ENCODE assay signal across 17 cellular contexts in the genomic region with DNA sequence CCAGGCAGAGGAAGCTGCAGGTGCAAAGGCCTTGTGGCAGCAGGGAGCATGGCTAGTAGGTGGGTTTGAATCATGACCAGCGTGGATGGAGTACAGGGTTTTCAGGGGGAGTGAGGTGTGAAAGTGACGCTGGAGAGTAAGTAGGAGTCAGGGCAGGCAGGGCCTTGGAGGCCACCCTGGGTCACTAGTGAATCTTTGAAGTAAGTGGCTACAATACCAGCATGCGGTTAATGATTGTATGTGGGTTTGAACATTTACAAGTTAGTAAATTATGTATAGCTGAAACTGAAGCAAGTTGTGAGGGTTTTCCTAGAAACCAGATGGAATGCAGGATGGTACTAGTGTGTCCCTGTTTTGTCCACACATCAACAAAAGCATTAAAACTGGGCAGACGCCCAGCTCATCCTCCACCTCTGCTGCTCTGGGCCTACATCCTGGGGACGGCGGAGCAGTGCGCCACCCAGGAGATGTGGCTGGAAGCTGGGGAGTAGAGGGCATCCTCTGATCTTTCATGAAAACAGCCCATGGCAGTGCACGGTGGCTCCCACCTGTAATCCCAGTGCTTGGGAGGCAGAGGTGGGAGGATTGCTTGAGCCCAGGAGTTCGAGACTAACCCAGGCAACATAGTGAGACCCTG. TPM values are rescaled to one million over a fixed set of nuclear protein-coding genes. Genes with fewer than 3 reads are reported as not detected.
DNase-seq lines count a peak whose midpoint lies in the region; TF ChIP-seq lines count a peak whose summit lies in the region.
"Had no signal": no experiment of that assay in that cellular context is flagged by ENCODE, and none has a peak within 500 bp of the region (broad histone marks: within the 10 kb centered on the region; RNA-seq: fewer than 3 reads in every experiment).

No MANE protein-coding gene starts in this region.

- H3K9me3 ChIP-seq in HEK293 (ENCODE audit: control insufficient read depth, insufficient read depth, low read depth, low read length) (no peaks in the 10 kb centered on the region), right atrium auricular region (no peaks in the 10 kb centered on the region)

- H3K27me3 ChIP-seq in right atrium auricular region: no peaks in the 10 kb centered on the region

- no peaks in the 10 kb centered on the region for H3K4me1 ChIP-seq in HEK293 (ENCODE audit: control insufficient read depth, insufficient read depth, low read length)
- no peaks in the 10 kb centered on the region for H3K4me1 ChIP-seq in right atrium auricular region

- DNase-seq in glomerular visceral epithelial cell (ENCODE audit: extremely low spot score) (peak; percentile 39), left kidney (ENCODE audit: low read depth, low spot score) (peak; percentile 72), renal cortical epithelial cell (ENCODE audit: low read depth) (peak; percentile 65), OCI-M1 (lab: John Stamatoyannopoulos, UW) (no peak), right atrium auricular region (ENCODE audit: low spot score) (no peak)
- no peak for DNase-seq in activated CD4-positive, alpha-beta T cell treated with anti-CD3 and anti-CD28 coated beads, Interleukin-2, amount 50 U/mL, for 4 hours
- DNase-seq: AML-193; Calu3; CD4-positive, alpha-beta T cell; DMS79 treated with DMSO at 0.1 percent for 48 hours; GF-D8; GOT3; H9; IMR-90 had no signal

- TF ChIP-seq CTCF in HEK293 (tag by site-specific recombination; IDR thresholded peaks at IDR 0.05) (no peak), right atrium auricular region (IDR thresholded peaks at IDR 0.05) (no peak)

- H3K36me3 ChIP-seq in HEK293 (ENCODE audit: control insufficient read depth in 2 of 2, insufficient read depth in 1 of 2, low read length in 2 of 2) (no peaks in the 10 kb centered on the region), right atrium auricular region (no peaks in the 10 kb centered on the region)

- no peak overlapping the region for H3K4me3 ChIP-seq in HEK293 (ENCODE audit: low read depth, low read length)
- H3K4me3 ChIP-seq in right atrium auricular region: no peak overlapping the region
- H3K4me3 ChIP-seq: K562 had no signal

- H3K27ac ChIP-seq in HEK293 (ENCODE audit: extremely low read depth, low read depth, low read length) (no peak overlapping the region), right atrium auricular region (no peak overlapping the region)
- H3K27ac ChIP-seq: C4-2B had no signal

- POLR2A ChIA-PET in HEK293 (lab: Yijun Ruan, JAX): no interaction called here

- CTCF ChIA-PET in HEK293 (lab: Yijun Ruan, JAX): interaction anchor here (0.8 to 1.5 kb wide), 2 partner anchors 12 to 237 kb away, joined by 4 to 5 read pairs; no protein-coding TSS in a partner anchor

TF ChIP-seq in HEK293, 187 proteins besides CTCF, POLR2A, EP300 and RAD21:
- TF ChIP-seq ZNF214 (tag by site-specific recombination; IDR thresholded peaks at IDR 0.05; ENCODE audit: borderline replicate concordance) (no peak), ZNF623 (tag by site-specific recombination; IDR thresholded peaks at IDR 0.05) (peak; percentile 49)
- TF ChIP-seq, protein P1, sequence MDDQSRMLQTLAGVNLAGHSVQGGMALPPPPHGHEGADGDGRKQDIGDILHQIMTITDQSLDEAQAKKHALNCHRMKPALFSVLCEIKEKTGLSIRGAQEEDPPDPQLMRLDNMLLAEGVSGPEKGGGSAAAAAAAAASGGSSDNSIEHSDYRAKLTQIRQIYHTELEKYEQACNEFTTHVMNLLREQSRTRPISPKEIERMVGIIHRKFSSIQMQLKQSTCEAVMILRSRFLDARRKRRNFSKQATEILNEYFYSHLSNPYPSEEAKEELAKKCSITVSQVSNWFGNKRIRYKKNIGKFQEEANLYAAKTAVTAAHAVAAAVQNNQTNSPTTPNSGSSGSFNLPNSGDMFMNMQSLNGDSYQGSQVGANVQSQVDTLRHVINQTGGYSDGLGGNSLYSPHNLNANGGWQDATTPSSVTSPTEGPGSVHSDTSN (CRISPR knock-in tag; IDR thresholded peaks at IDR 0.05): no peak
TF ChIP-seq in HEK293: peak in this region for 1.

RNA-seq across cellular contexts. Expression of a gene that starts 41.2 kb away (rescaled TPM):
- 44.3 and 52.3 TPM in 2 replicates for total RNA-seq in renal cortical epithelial cell
- total RNA-seq in right atrium auricular region: 10 to 100 TPM; 18.9 to 23.2 TPM

Comparison
In these comparisons a context has a peak if more than half of its experiments do, and no peak if none do; other contexts are left out.
1. DNase-seq: peak in glomerular visceral epithelial cell (single experiment), left kidney (single experiment) and renal cortical epithelial cell (single experiment); none in activated CD4-positive, alpha-beta T cell treated with anti-CD3 and anti-CD28 coated beads, Interleukin-2, amount 50 U/mL, for 4 hours (0 of 2), OCI-M1 (single experiment) and right atrium auricular region (single experiment).